Comparison of ENCODE assay signal across 27 cellular contexts in the genomic region with DNA sequence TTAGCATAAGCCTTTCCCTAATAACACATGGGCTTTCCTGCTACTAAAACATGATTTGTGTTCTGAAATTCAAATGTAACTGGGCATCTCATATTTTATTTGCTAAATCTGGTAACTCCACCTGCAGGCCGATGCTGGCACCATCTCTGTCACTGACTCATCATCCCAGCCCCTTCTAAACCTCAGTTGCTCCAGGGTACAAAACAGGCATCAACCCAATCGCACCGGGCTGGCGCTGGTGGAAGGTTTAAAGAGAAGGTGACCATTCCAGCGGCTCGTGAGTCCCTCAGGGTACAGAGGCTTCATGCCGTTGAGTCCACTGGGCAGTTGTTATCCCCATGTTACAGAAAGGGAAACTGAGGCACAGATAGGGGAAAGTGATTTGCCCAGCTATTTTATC. TPM values are rescaled to one million over a fixed set of nuclear protein-coding genes. Genes with fewer than 3 reads are reported as not detected.
DNase-seq lines count a peak whose midpoint lies in the region; ATAC-seq and TF ChIP-seq lines count a peak whose summit lies in the region.
"Had no signal": no experiment of that assay in that cellular context is flagged by ENCODE, and none has a peak within 500 bp of the region (broad histone marks: within the 10 kb centered on the region; RNA-seq: fewer than 3 reads in every experiment).

No MANE protein-coding gene starts in this region.

- TF ChIP-seq CTCF in NB4 (IDR thresholded peaks at IDR 0.05; ENCODE audit: low read depth, low read length) (no peak), chondrocyte (IDR thresholded peaks at IDR 0.05) (peak; percentile 23), smooth muscle cell (IDR thresholded peaks at IDR 0.05; ENCODE audit: borderline replicate concordance, insufficient read depth, poor library complexity, severe bottlenecking) (no peak)

- H3K27me3 Mint-ChIP-seq in chondrocyte (ENCODE audit: low read depth): peaks cover 5% of the 10 kb centered on the region
- H3K27me3 Mint-ChIP-seq: CD4-positive, alpha-beta T cell had no signal

- no peak for TF ChIP-seq POLR2A in NB4 (IDR thresholded peaks at IDR 0.05; ENCODE audit: extremely low read depth, insufficient read length)

- no peaks in the 10 kb centered on the region for H4K20me1 ChIP-seq in smooth muscle cell (ENCODE audit: low read depth)

- no peaks in the 10 kb centered on the region for H3K27me3 ChIP-seq in smooth muscle cell (ENCODE audit: low read depth)

- H2AFZ ChIP-seq in smooth muscle cell (ENCODE audit: low read depth): no peak overlapping the region
- H2AFZ ChIP-seq: GM23248 had no signal

- H3K9ac ChIP-seq in smooth muscle cell (ENCODE audit: low read depth): no peak overlapping the region
- H3K9ac ChIP-seq: BLaER1 treated with 17β-estradiol and CSF1 and Interleukin-3, amounts not matched to agents 10 nM and 100 nM; GM23248; KMS-11 had no signal

- H3K9me3 ChIP-seq in smooth muscle cell (replicated peaks; ENCODE audit: low read depth): no peaks in the 10 kb centered on the region
- H3K9me3 ChIP-seq: BLaER1 treated with 17β-estradiol and CSF1 and Interleukin-3, amounts not matched to agents 10 nM and 100 nM had no signal

- no peak overlapping the region for H3K4me3 ChIP-seq in NB4 (ENCODE audit: low read depth, low read length)
- H3K4me3 ChIP-seq in smooth muscle cell: no peak overlapping the region
- H3K4me3 ChIP-seq: BLaER1 treated with 17β-estradiol and CSF1 and Interleukin-3, amounts not matched to agents 10 nM and 100 nM; GM23248 had no signal

- H3K4me2 ChIP-seq in smooth muscle cell: no peak overlapping the region
- H3K4me2 ChIP-seq: BLaER1 treated with 17β-estradiol and CSF1 and Interleukin-3, amounts not matched to agents 10 nM and 100 nM; KMS-11 had no signal

- ATAC-seq in GM21786 (IDR thresholded peaks at IDR 0.05; ENCODE audit: unreplicated experiment) (no peak), HG03520 (IDR thresholded peaks at IDR 0.05; ENCODE audit: unreplicated experiment) (no peak)

- H3K9me3 Mint-ChIP-seq in chondrocyte (ENCODE audit: low read depth): no peaks in the 10 kb centered on the region
- H3K9me3 Mint-ChIP-seq: CD4-positive, alpha-beta T cell; H9 had no signal

- H3K27ac Mint-ChIP-seq in chondrocyte (ENCODE audit: unreplicated experiment): no peak overlapping the region
- H3K27ac Mint-ChIP-seq: CD4-positive, alpha-beta T cell had no signal

- 93% methylated on average over 7 of the region's 7 CpGs for whole genome bisulfite sequencing in smooth muscle cell (ENCODE audit: low lambda C conversion rate)

- H3K36me3 Mint-ChIP-seq in chondrocyte (ENCODE audit: low read depth): no peaks in the 10 kb centered on the region

- DNase-seq in A172 (ENCODE audit: low spot score) (peak; percentile 21), ELR (ENCODE audit: low read depth) (peak; percentile 16), NB4 (ENCODE audit: low read depth) (peak; percentile 25), chondrocyte (ENCODE audit: low spot score) (no peak), smooth muscle cell (lab: John Stamatoyannopoulos, UW; ENCODE audit: unreplicated experiment) (no peak), activated gamma-delta T cell (lab: John Stamatoyannopoulos, UW) (no peak)
- DNase-seq: AML-193; CD4-positive, alpha-beta T cell; EL; GM23248; H9; IMR-90; NCI-H1105; NCI-H1436 treated with DMSO at 0.1 percent for 48 hours; NCI-H187 treated with DMSO at 0.1 percent for 48 hours; NCI-H2171 treated with DMSO at 0.1 percent for 48 hours; NCI-H345; NCI-H510A treated with DMSO at 0.1 percent for 48 hours; NCI-H748 treated with DMSO at 0.1 percent for 48 hours; NK-92 treated with Interleukin-12 subunit alpha and Interleukin-12 subunit beta, amount 100 ng/mL, for 24 hours; RPMI8226; SHP77; T-helper 1 cell had no signal

- no peaks in the 10 kb centered on the region for H3F3A ChIP-seq in smooth muscle cell (ENCODE audit: low read depth)

- peaks cover 7% of the 10 kb centered on the region for H3K4me1 Mint-ChIP-seq in chondrocyte (ENCODE audit: low read depth)

- H3K4me3 Mint-ChIP-seq in chondrocyte (ENCODE audit: unreplicated experiment): no peak overlapping the region
- H3K4me3 Mint-ChIP-seq: CD4-positive, alpha-beta T cell; H9 had no signal

- no peaks in the 10 kb centered on the region for H3K36me3 ChIP-seq in smooth muscle cell (ENCODE audit: low read depth)
- H3K36me3 ChIP-seq: BLaER1 treated with 17β-estradiol and CSF1 and Interleukin-3, amounts not matched to agents 10 nM and 100 nM had no signal

- H3K79me2 ChIP-seq in smooth muscle cell (ENCODE audit: low read depth): no peaks in the 10 kb centered on the region

- no peaks in the 10 kb centered on the region for H3K4me1 ChIP-seq in smooth muscle cell (ENCODE audit: low read depth)

- no peak overlapping the region for H3K27ac ChIP-seq in smooth muscle cell (ENCODE audit: low read depth)
- H3K27ac ChIP-seq: BLaER1 treated with 17β-estradiol and CSF1 and Interleukin-3, amounts not matched to agents 10 nM and 100 nM; GM23248; KMS-11 had no signal

RNA-seq across cellular contexts. Expression of gene PPL, which starts 27.1 kb away (rescaled TPM):
- 0.81 and 2.0 TPM in 2 replicates for total RNA-seq in A172 (2014; rRNA removed; shearing (Covaris generic))
- total RNA-seq in chondrocyte (0.22 to 1.2 TPM (median 0.97 TPM) in 3 replicates), smooth muscle cell (4.8 and 7.7 TPM in 2 replicates)
- polyA plus RNA-seq in smooth muscle cell: 3.0 and 10.7 TPM in 2 replicates
- total RNA-seq: CD4-positive, alpha-beta T cell had no signal

RNA-seq across cellular contexts. Expression of gene SEC14L5, which starts 48.3 kb away (rescaled TPM):
- total RNA-seq in A172 (2014; rRNA removed; shearing (Covaris generic)): 0.14 TPM in 1 of 2 replicates, not detected in the other
- total RNA-seq in chondrocyte: not detected in 3 replicates
- total RNA-seq in smooth muscle cell: not detected in 2 replicates
- not detected in 2 replicates for polyA plus RNA-seq in smooth muscle cell
- total RNA-seq: CD4-positive, alpha-beta T cell; GM23248; IMR-90 had no signal
- polyA plus RNA-seq: GM23248 had no signal

Comparison
In these comparisons a context has a peak if more than half of its experiments do, and no peak if none do; other contexts are left out.
1. DNase-seq: peak in A172 (single experiment), ELR (single experiment) and NB4 (single experiment); none in chondrocyte (single experiment), smooth muscle cell (single experiment) and activated gamma-delta T cell (single experiment).